Comparison of ENCODE assay signal across 8 cellular contexts in the genomic region with DNA sequence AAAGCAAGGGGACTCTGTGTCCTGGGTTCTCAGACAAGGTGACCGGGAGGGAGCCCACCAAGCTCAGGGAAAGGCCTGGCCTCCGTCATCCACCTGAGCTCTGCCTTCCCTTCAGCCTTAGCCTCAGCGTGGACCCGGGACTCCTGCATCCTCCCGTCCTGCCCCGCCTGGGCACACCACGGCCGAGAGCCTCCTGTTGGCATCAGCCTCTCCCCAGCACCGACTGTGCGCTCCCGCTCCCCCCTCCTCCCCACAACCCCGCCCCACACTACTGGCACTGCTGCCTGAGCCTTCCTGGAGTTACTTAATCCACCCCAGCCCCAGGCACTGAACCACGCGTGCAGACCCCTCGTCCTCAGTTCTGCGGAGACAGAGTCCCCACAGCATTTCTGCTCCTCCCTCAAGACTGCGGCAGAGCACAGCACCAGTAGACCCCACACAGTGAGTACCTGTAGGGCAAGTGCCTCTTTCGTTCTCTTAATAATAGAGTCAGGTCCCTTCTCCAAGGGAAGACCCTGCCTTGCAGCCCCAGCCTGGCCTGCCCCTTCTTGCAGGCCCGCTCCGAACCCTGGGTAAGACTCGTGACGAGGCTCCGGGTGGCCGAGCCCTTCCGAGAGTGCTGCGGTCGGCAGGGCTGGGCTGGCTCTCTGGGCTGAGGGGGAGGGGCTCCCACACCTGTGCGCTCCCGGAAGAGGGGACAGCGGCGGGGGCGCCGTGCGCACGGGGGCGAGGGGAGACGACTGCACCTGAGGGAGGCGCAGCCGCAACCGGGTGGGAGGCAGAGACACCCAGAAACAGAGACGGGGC. TPM values are rescaled to one million over a fixed set of nuclear protein-coding genes. Genes with fewer than 3 reads are reported as not detected.
DNase-seq lines count a peak whose midpoint lies in the region; ATAC-seq and TF ChIP-seq lines count a peak whose summit lies in the region.

A gene with protein sequence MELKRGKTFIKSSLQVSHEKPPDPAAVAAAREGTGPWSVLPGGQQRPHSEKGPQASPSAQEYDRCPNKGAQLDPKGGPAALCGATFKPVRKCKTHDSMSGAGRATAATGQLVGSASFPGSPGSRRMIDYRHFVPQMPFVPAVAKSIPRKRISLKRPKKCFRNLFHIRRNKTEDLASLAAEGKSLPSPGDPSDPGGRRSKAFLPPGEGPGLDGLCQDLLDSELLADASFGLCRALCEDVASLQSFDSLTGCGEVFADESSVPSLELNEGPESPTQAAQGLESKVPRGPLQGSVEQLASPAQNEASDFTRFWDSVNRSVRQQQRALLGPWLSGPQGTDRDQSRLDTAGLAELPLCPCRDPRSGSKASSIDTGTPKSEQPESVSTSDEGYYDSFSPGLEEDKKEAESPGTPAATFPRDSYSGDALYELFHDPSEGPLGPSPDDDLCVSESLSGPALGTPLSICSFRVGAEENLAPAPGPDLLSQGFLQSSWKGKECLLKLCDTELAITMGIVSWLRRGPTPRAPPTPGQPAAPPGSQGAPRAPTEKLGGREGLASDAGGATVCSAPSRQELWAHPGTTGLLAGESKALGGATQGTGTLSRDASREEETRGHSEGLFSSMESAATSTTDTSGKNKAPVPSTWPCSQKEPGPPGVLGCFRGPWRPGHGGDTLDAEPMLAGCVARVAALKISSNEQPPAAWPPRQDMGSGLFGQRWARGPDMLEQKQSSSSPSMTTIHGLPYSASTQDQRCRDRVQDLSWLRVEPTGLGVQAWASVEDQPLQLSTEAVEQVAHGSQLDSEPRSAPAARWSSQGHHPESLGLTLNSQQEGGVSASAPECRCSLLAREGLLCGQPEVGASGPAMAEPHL (plus strand): TSS at position 307 of the 807 bp plus-strand sequence. CDS start 6,533 bp downstream, outside the sequence.

- H3K79me2 ChIP-seq in MM.1S (ENCODE audit: low read length): no peaks in the 10 kb centered on the region

- H2AFZ ChIP-seq in MM.1S (ENCODE audit: low read length): no peak within 1 kb of the TSS

- no peak within 1 kb of the TSS for H3K27ac Mint-ChIP-seq in central memory CD8-positive, alpha-beta T cell (ENCODE audit: low read depth)
- H3K27ac Mint-ChIP-seq in nephron: no peak within 1 kb of the TSS

- H3K36me3 Mint-ChIP-seq in central memory CD8-positive, alpha-beta T cell (ENCODE audit: insufficient read depth): no peaks in the 10 kb centered on the region
- H3K36me3 Mint-ChIP-seq in nephron (ENCODE audit: low read depth): no peaks in the 10 kb centered on the region

- H3K4me3 ChIP-seq in MM.1S (ENCODE audit: low read length) (peak within 1 kb of the TSS; percentile 51; the same call in 1 of the 2 replicates), A673 (ENCODE audit: low read depth, low read length, poor library complexity, severe bottlenecking) (no peak within 1 kb of the TSS)

- no peaks in the 10 kb centered on the region for H3K9me3 Mint-ChIP-seq in central memory CD8-positive, alpha-beta T cell
- no peaks in the 10 kb centered on the region for H3K9me3 Mint-ChIP-seq in nephron

- H3K4me1 Mint-ChIP-seq in central memory CD8-positive, alpha-beta T cell: no peaks in the 10 kb centered on the region
- H3K4me1 Mint-ChIP-seq in nephron: no peaks in the 10 kb centered on the region

- ATAC-seq in central memory CD8-positive, alpha-beta T cell (replicated peaks; ENCODE audit: extremely low read depth, poor library complexity, severe bottlenecking): no peak
- ATAC-seq in GM21367 (IDR thresholded peaks at IDR 0.05; ENCODE audit: unreplicated experiment): no peak

- H3K4me1 ChIP-seq in MM.1S (ENCODE audit: low read length) (no peaks in the 10 kb centered on the region), A673 (ENCODE audit: insufficient read depth, low read length, poor library complexity, severe bottlenecking) (no peaks in the 10 kb centered on the region)

- peak within 1 kb of the TSS; percentile 37; the same call in 1 of the 2 replicates for H3K4me2 ChIP-seq in MM.1S (ENCODE audit: low read depth, low read length)

- peaks cover 77% of the 10 kb centered on the region for H3K27me3 Mint-ChIP-seq in central memory CD8-positive, alpha-beta T cell
- peaks cover 75% of the 10 kb centered on the region for H3K27me3 Mint-ChIP-seq in nephron (ENCODE audit: low read depth)

- H3K9ac ChIP-seq in MM.1S (ENCODE audit: low read length): no peak within 1 kb of the TSS

- intact Hi-C loops in A673 (cut with micrococcal nuclease; ENCODE audit: unreplicated experiment): no loop called here

- CTCF ChIA-PET in A673 (lab: Charles Lee): no interaction called here

- H3F3A ChIP-seq in MM.1S (ENCODE audit: insufficient read depth, low read length): no peaks in the 10 kb centered on the region

- H3K9me3 ChIP-seq in MM.1S (replicated peaks; ENCODE audit: insufficient read depth, low read length) (no peaks in the 10 kb centered on the region), A673 (ENCODE audit: low read depth, low read length, poor library complexity, severe bottlenecking) (no peaks in the 10 kb centered on the region)

- DNase-seq in DMS153 treated with DMSO at 0.1 percent for 48 hours (lab: John Stamatoyannopoulos, UW; ENCODE audit: unreplicated experiment): peak; percentile 45
- peak; percentile 23 for DNase-seq in MM.1S
- no peak for DNase-seq in central memory CD8-positive, alpha-beta T cell (ENCODE audit: low spot score in 2 of 2)
- no peak for DNase-seq in A673 (ENCODE audit: low spot score)
- no peak for DNase-seq in stimulated activated naive CD4-positive, alpha-beta T cell treated with Interleukin-2 at 50 U/mL for 16 hours (lab: John Stamatoyannopoulos, UW)
- DNase-seq in NCI-H446 treated with DMSO at 0.1 percent for 48 hours (lab: John Stamatoyannopoulos, UW): no peak

- peak within 1 kb of the TSS; percentile 57 for H3K4me3 Mint-ChIP-seq in central memory CD8-positive, alpha-beta T cell
- peak within 1 kb of the TSS; percentile 73 to 78 (median 76) for H3K4me3 Mint-ChIP-seq in nephron

- H3K36me3 ChIP-seq in MM.1S (replicated peaks; ENCODE audit: insufficient read depth, low read length) (no peaks in the 10 kb centered on the region), A673 (ENCODE audit: insufficient read depth, low read length, poor library complexity, severe bottlenecking) (no peaks in the 10 kb centered on the region)

- no peaks in the 10 kb centered on the region for H3K9me2 ChIP-seq in MM.1S (replicated peaks; ENCODE audit: insufficient read depth, low read length)

- POLR2A ChIA-PET in A673 (lab: Charles Lee; ENCODE audit: low non-redundant PET): no interaction called here

- H3K27me3 ChIP-seq in MM.1S (replicated peaks; ENCODE audit: insufficient read depth, low read length) (no peaks in the 10 kb centered on the region), A673 (replicated peaks; ENCODE audit: insufficient read depth, low read depth, low read length, poor library complexity) (peaks cover 71% of the 10 kb centered on the region)

- no peak within 1 kb of the TSS for H3K27ac ChIP-seq in MM.1S (ENCODE audit: low read length)
- H3K27ac ChIP-seq in A673 (ENCODE audit: low read depth, low read length, poor library complexity, severe bottlenecking): no peak within 1 kb of the TSS

- no peaks in the 10 kb centered on the region for H4K20me1 ChIP-seq in MM.1S (ENCODE audit: insufficient read depth, low read length)

- TF ChIP-seq CTCF in MM.1S (IDR thresholded peaks at IDR 0.05; ENCODE audit: low read length) (no peak), nephron (IDR thresholded peaks at IDR 0.05; ENCODE audit: unreplicated experiment in 3 of 3) (no peak), A673 (conservative IDR thresholded peaks at IDR 0.05; ENCODE audit: low read depth, low read length) (no peak)

- BruUV-seq in A673 (replicated peaks; lab: Mats Ljungman, UMichigan): no TSS peak

RNA-seq across cellular contexts. Expression of the gene that starts here (rescaled TPM):
- total RNA-seq in A673 (2021): not detected in 2 replicates

Comparison
In these comparisons a context has a peak if more than half of its experiments do, and no peak if none do; other contexts are left out.
1. DNase-seq: peak in DMS153 treated with DMSO at 0.1 percent for 48 hours (single experiment) and MM.1S (single experiment); none in central memory CD8-positive, alpha-beta T cell (0 of 2), A673 (single experiment), stimulated activated naive CD4-positive, alpha-beta T cell treated with Interleukin-2 at 50 U/mL for 16 hours (single experiment) and NCI-H446 treated with DMSO at 0.1 percent for 48 hours (single experiment).